In genomic region chr3:175274474-175275218, GRCh38 we compare ENCODE assay signal across 1 cellular context.
TF ChIP-seq lines count a peak whose summit lies in the region.

No MANE protein-coding gene starts in this region.

TF ChIP-seq in GM23338, 12 proteins besides CTCF, POLR2A, EP300 and RAD21 (continued from another document):
- TF ChIP-seq ZNF462 (CRISPR knock-in tag; IDR thresholded peaks at IDR 0.05): no peak
- TF ChIP-seq ETS1 (IDR thresholded peaks at IDR 0.05): no peak
- TF ChIP-seq JUNB (IDR thresholded peaks at IDR 0.05; ENCODE audit: unreplicated experiment): no peak
- no peak for TF ChIP-seq ZNF331 (CRISPR knock-in tag; IDR thresholded peaks at IDR 0.05; ENCODE audit: low read depth)
